Comparison of ENCODE assay signal across 23 cellular contexts in genomic region chr9:77586591-77586990, GRCh38.
"Had no signal": no experiment of that assay in that cellular context is flagged by ENCODE, and none has a peak within 500 bp of the region (broad histone marks: within the 10 kb centered on the region; RNA-seq: fewer than 3 reads in every experiment).

No MANE protein-coding gene starts in this region.

- H3K4me1 ChIP-seq: parathyroid adenoma, right lobe of liver had no signal

- H3K27ac Mint-ChIP-seq: dendritic cell treated with granulocyte-macrophage colony-stimulating factor and Interleukin-4, amounts not matched to agents 40 ng/mL and 50 ng/mL, for 4 days; endodermal cell; immature natural killer cell; naive B cell; neural progenitor cell; progenitor cell of endocrine pancreas; stimulated activated naive B cell treated with anti-CD40 and anti-IgM and Interleukin-4, amounts not matched to agents 10 μg/mL and 1 μg/mL and 100 μg/mL, for 72 hours; stimulated activated naive CD8-positive, alpha-beta T cell treated with anti-CD3 and anti-CD28 coated beads, Interleukin-15, Interleukin-2, amounts not matched to agents 100 ng/mL and 50 ng/mL, for 24 hours had no signal

- H3K36me3 Mint-ChIP-seq: immature natural killer cell; naive B cell; neural progenitor cell; stimulated activated naive B cell treated with anti-CD40 and anti-IgM and Interleukin-4, amounts not matched to agents 10 μg/mL and 1 μg/mL and 100 μg/mL, for 72 hours had no signal

- H3K4me1 Mint-ChIP-seq: immature natural killer cell, naive B cell had no signal

- ATAC-seq: heart left ventricle; left ventricle myocardium superior; lower lobe of right lung; right lobe of liver; stimulated activated naive B cell treated with anti-CD40 and anti-IgM and Interleukin-4, amounts not matched to agents 10 μg/mL and 1 μg/mL and 100 μg/mL, for 72 hours had no signal

- H3K27me3 Mint-ChIP-seq: dendritic cell treated with granulocyte-macrophage colony-stimulating factor and Interleukin-4, amounts not matched to agents 40 ng/mL and 50 ng/mL, for 4 days had no signal

- DNase-seq: effector CD8-positive, alpha-beta T cell; endodermal cell; esophagus squamous epithelium; heart left ventricle; immature natural killer cell; left ventricle myocardium superior; lower lobe of right lung; naive B cell; right lobe of liver; small intestine; stimulated activated CD4-positive, alpha-beta T cell treated with anti-CD3 and anti-CD28 coated beads, Interleukin-15, amount 100 ng/mL, for 24 hours; stimulated activated CD4-positive, alpha-beta T cell treated with anti-CD3 and anti-CD28 coated beads, Interleukin-2, amount 100 ng/mL, for 48 hours; stimulated activated naive B cell treated with anti-CD40 and anti-IgM and Interleukin-4, amounts not matched to agents 10 μg/mL and 1 μg/mL and 100 μg/mL, for 72 hours; transverse colon had no signal

- H3K9me3 ChIP-seq: esophagus squamous epithelium, heart left ventricle, lower lobe of right lung, right lobe of liver, transverse colon, vagina had no signal

- H3K36me3 ChIP-seq: esophagus squamous epithelium, heart left ventricle, lower lobe of right lung, neural progenitor cell, right lobe of liver, transverse colon, vagina had no signal

- H3K27me3 ChIP-seq: esophagus squamous epithelium, heart left ventricle, hepatocyte, neural progenitor cell, right lobe of liver, transverse colon, vagina had no signal

- H3K9ac ChIP-seq: neural progenitor cell, parathyroid adenoma had no signal

- H3K4me3 Mint-ChIP-seq: dendritic cell treated with granulocyte-macrophage colony-stimulating factor and Interleukin-4, amounts not matched to agents 40 ng/mL and 50 ng/mL, for 4 days; endodermal cell; immature natural killer cell; naive B cell; neural progenitor cell; stimulated activated naive B cell treated with anti-CD40 and anti-IgM and Interleukin-4, amounts not matched to agents 10 μg/mL and 1 μg/mL and 100 μg/mL, for 72 hours; stimulated activated naive CD8-positive, alpha-beta T cell treated with anti-CD3 and anti-CD28 coated beads, Interleukin-15, Interleukin-2, amounts not matched to agents 100 ng/mL and 50 ng/mL, for 24 hours had no signal

- H3K79me2 ChIP-seq: hepatocyte, parathyroid adenoma had no signal

- H2AFZ ChIP-seq: hepatocyte, neural progenitor cell, parathyroid adenoma had no signal

- H3K4me3 ChIP-seq: esophagus squamous epithelium, heart left ventricle, hepatocyte, lower lobe of right lung, neural progenitor cell, right lobe of liver, transverse colon, vagina had no signal

- H3K4me2 ChIP-seq: hepatocyte, neural progenitor cell had no signal

- H3K9me3 Mint-ChIP-seq: dendritic cell treated with granulocyte-macrophage colony-stimulating factor and Interleukin-4, amounts not matched to agents 40 ng/mL and 50 ng/mL, for 4 days; endodermal cell; immature natural killer cell; nephron; neural progenitor cell; stimulated activated naive CD8-positive, alpha-beta T cell treated with anti-CD3 and anti-CD28 coated beads, Interleukin-15, Interleukin-2, amounts not matched to agents 100 ng/mL and 50 ng/mL, for 24 hours had no signal

- H3K27ac ChIP-seq: epithelial cell of prostate, esophagus squamous epithelium, heart left ventricle, hepatocyte, lower lobe of right lung, neural progenitor cell, parathyroid adenoma, right lobe of liver, transverse colon, vagina had no signal
